15 cellular contexts compared by ENCODE assay signal in genomic region chr1:1876335-1876935, GRCh38. TPM values are rescaled to one million over a fixed set of nuclear protein-coding genes. Genes with fewer than 3 reads are reported as not detected.
A peak's percentile ranks its signal among the peaks of the same experiment; 100 is the strongest.
DNase-seq lines count a peak whose midpoint lies in the region; ATAC-seq, FAIRE-seq and TF ChIP-seq lines count a peak whose summit lies in the region.
"Had no signal": no experiment of that assay in that cellular context is flagged by ENCODE, and none has a peak within 500 bp of the region (broad histone marks: within the 10 kb centered on the region; RNA-seq: fewer than 3 reads in every experiment).

No MANE protein-coding gene starts in this region.

- POLR2A ChIA-PET in CD4-positive, alpha-beta T cell (lab: Charles Lee): no interaction called here
- POLR2A ChIA-PET in GM12878 (lab: Charles Lee): interaction anchor here (1.5 kb wide), 1 partner anchor 11 kb away, joined by 4 read pairs; no protein-coding TSS in a partner anchor

- no peak for TF ChIP-seq RAD21 in GM12878 (IDR thresholded peaks at IDR 0.05; ENCODE audit: insufficient read depth, low read depth, low read length)

- H4K20me1 ChIP-seq in GM12878 (ENCODE audit: control insufficient read depth, insufficient read depth): peaks cover 50% of the 10 kb centered on the region

- H3K4me3 ChIP-seq in GM12878: no peak overlapping the region
- H3K4me3 ChIP-seq in neutrophil (ENCODE audit: low read depth in 1 of 2, low read length in 1 of 2): no peak overlapping the region
- H3K4me3 ChIP-seq in suprapubic skin: no peak overlapping the region
- H3K4me3 ChIP-seq: K562 had no signal

- 42% methylated on average over 10 of the region's 11 CpGs for WGBS in GM12878 (ENCODE audit: insufficient coverage, insufficient replicate concordance, low lambda C conversion rate, missing lambda C conversion rate)
- WGBS in suprapubic skin: 75% methylated on average over 11 of the region's 11 CpGs

- peaks cover 86% of the 10 kb centered on the region for H3K4me1 Mint-ChIP-seq in CD4-positive, alpha-beta T cell (ENCODE audit: low read depth)

- H3K27me3 Mint-ChIP-seq in CD4-positive, alpha-beta T cell: no peaks in the 10 kb centered on the region

- no peaks in the 10 kb centered on the region for H3K9me3 ChIP-seq in CD4-positive, alpha-beta T cell (ENCODE audit: control insufficient read depth, low read length)
- H3K9me3 ChIP-seq in GM12878 (replicated peaks; ENCODE audit: control insufficient read depth, insufficient read depth, low read length): no peaks in the 10 kb centered on the region; the same call in 2 of the 3 replicates
- H3K9me3 ChIP-seq in neutrophil: no peaks in the 10 kb centered on the region
- no peaks in the 10 kb centered on the region for H3K9me3 ChIP-seq in suprapubic skin

- no peaks in the 10 kb centered on the region for H3K9me3 Mint-ChIP-seq in CD4-positive, alpha-beta T cell

- H3K36me3 ChIP-seq in GM12878 (ENCODE audit: control insufficient read depth in 2 of 2, insufficient read depth in 2 of 2, low read length in 1 of 2): peaks cover 38 to 44% of the 10 kb centered on the region in 2 experiments; a peak in 3 of 4 replicates
- peaks cover 24% of the 10 kb centered on the region for H3K36me3 ChIP-seq in neutrophil
- H3K36me3 ChIP-seq in suprapubic skin: peaks cover 7% of the 10 kb centered on the region

- H3K4me3 Mint-ChIP-seq in CD4-positive, alpha-beta T cell: peak overlapping the region; percentile 70

- FAIRE-seq in GM12878 (lab: Jason Lieb, UNC): no peak
- FAIRE-seq: K562 had no signal

- no peaks in the 10 kb centered on the region for H3K27me3 ChIP-seq in CD4-positive, alpha-beta T cell (ENCODE audit: control insufficient read depth, insufficient read depth, low read length)
- H3K27me3 ChIP-seq in GM12878 (replicated peaks in 1 of 2; ENCODE audit: control insufficient read depth in 2 of 2, insufficient read depth in 2 of 2, low read length in 1 of 2): no peaks in the 10 kb centered on the region
- no peaks in the 10 kb centered on the region for H3K27me3 ChIP-seq in neutrophil
- no peaks in the 10 kb centered on the region for H3K27me3 ChIP-seq in suprapubic skin

- H3K4me1 ChIP-seq in GM12878 (ENCODE audit: control insufficient read depth, insufficient read depth, low read length): no peaks in the 10 kb centered on the region
- H3K4me1 ChIP-seq in neutrophil (ENCODE audit: control insufficient read depth in 1 of 2, insufficient read depth in 1 of 2, low read depth in 1 of 2, low read length in 1 of 2): peaks cover 14 to 46% of the 10 kb centered on the region in 2 experiments
- peaks cover 66% of the 10 kb centered on the region for H3K4me1 ChIP-seq in suprapubic skin

- no peak for ATAC-seq in CD4-positive, alpha-beta T cell (ENCODE audit: poor library complexity)
- ATAC-seq in GM12878: no peak
- ATAC-seq: K562 had no signal

- peak overlapping the region; percentile 45 for H3K27ac Mint-ChIP-seq in CD4-positive, alpha-beta T cell

- no peak for DNase-seq in CD4-positive, alpha-beta T cell
- peak; percentile 38 for DNase-seq in M059J (ENCODE audit: low read depth)
- DNase-seq in GM12878 (ENCODE audit: low read depth, low spot score): no peak
- DNase-seq in NCI-H1417 treated with DMSO at 0.1 percent for 48 hours (lab: John Stamatoyannopoulos, UW): no peak
- no peak for DNase-seq in suprapubic skin (ENCODE audit: low spot score in 2 of 2)
- no peak for DNase-seq in DMS79 (lab: John Stamatoyannopoulos, UW)
- DNase-seq in stimulated activated CD4-positive, alpha-beta T cell treated with anti-CD3 and anti-CD28 coated beads, Interleukin-4, amount 100 ng/mL, for 4 hours: no peak
- DNase-seq: NCI-H1436, NCI-H524 treated with DMSO at 0.1 percent for 48 hours, T1000 had no signal

- H3K27ac ChIP-seq in CD4-positive, alpha-beta T cell (ENCODE audit: low read depth, low read length): no peak overlapping the region
- H3K27ac ChIP-seq in GM12878 (ENCODE audit: control insufficient read depth, insufficient read depth) (no peak overlapping the region), neutrophil (peak overlapping the region; percentile 26), suprapubic skin (no peak overlapping the region)

- RAD21 ChIA-PET in GM12878 (lab: Charles Lee; ENCODE audit: unreplicated experiment): no interaction called here

- no peak for TF ChIP-seq CTCF in CD4-positive, alpha-beta T cell (IDR thresholded peaks at IDR 0.05)
- TF ChIP-seq CTCF in GM12878 (IDR thresholded peaks at IDR 0.05 in 2 of 3, conservative IDR thresholded peaks at IDR 0.05 in 1 of 3; ENCODE audit: control insufficient read depth in 2 of 3, extremely low read depth in 1 of 3, insufficient read depth in 1 of 3, low read depth in 3 of 3, low read length in 3 of 3) (no peak), neutrophil (IDR thresholded peaks at IDR 0.05) (no peak), suprapubic skin (IDR thresholded peaks at IDR 0.05) (no peak)

- peaks cover 87% of the 10 kb centered on the region for H3K79me2 ChIP-seq in GM12878 (ENCODE audit: control insufficient read depth, insufficient read depth, low read length)

- no peak for TF ChIP-seq EP300 in GM12878 (IDR thresholded peaks at IDR 0.05; ENCODE audit: borderline replicate concordance in 1 of 2, control insufficient read depth in 1 of 2, low read depth in 2 of 2, low read length in 2 of 2)
- TF ChIP-seq EP300 in suprapubic skin (IDR thresholded peaks at IDR 0.05): no peak

- no peak overlapping the region for H3K4me2 ChIP-seq in GM12878 (ENCODE audit: control insufficient read depth, insufficient read depth)

- CTCF ChIA-PET in CD4-positive, alpha-beta T cell (lab: Charles Lee): interaction anchor here (1.7 kb wide), 1 partner anchor 29 kb away, joined by 8 read pairs; no protein-coding TSS in a partner anchor
- CTCF ChIA-PET in GM12878 (lab: Yijun Ruan, JAX): no interaction called here

- in situ Hi-C loops in GM12878 (cut with MboI): no loop called here

- no peak overlapping the region for H2AFZ ChIP-seq in GM12878 (ENCODE audit: control insufficient read depth, low read depth, low read length)

- SMC1A ChIA-PET in GM12878 (lab: Charles Lee; ENCODE audit: uncharacterized antibody, unreplicated experiment): interaction anchor here (1.3 kb wide), 1 partner anchor 13 kb away, joined by 3 read pairs; no protein-coding TSS in a partner anchor

- no peak overlapping the region for H3K9ac ChIP-seq in GM12878 (ENCODE audit: control insufficient read depth, insufficient read depth, low read length)

- TF ChIP-seq POLR2A in GM12878 (IDR thresholded peaks at IDR 0.05; ENCODE audit: low read depth, low read length) (no peak), suprapubic skin (IDR thresholded peaks at IDR 0.05) (no peak)

- peaks cover 66% of the 10 kb centered on the region for H3K36me3 Mint-ChIP-seq in CD4-positive, alpha-beta T cell (ENCODE audit: low read depth)

- BruUV-seq in GM12878 (replicated peaks; lab: Mats Ljungman, UMichigan): no TSS peak

- intact Hi-C loops in CD4-positive, alpha-beta T cell (cut with DNase I, micrococcal nuclease): no loop called here
- intact Hi-C loops in GM12878 (cut with micrococcal nuclease; ENCODE audit: unreplicated experiment): no loop called here

RNA-seq across cellular contexts. Expression of gene GNB1, which starts 14.5 kb away (rescaled TPM):
- total RNA-seq in CD4-positive, alpha-beta T cell: 100 to 1,000 TPM; 138 to 149 TPM
- 80.3 and 137 TPM in 2 replicates for total RNA-seq in M059J (2014; rRNA removed; shearing (Covaris generic))
- 193 and 204 TPM in 2 replicates for total RNA-seq in GM12878 (2013; cell fraction: nucleolus; rRNA removed)
- total RNA-seq in GM12878 (2014; rRNA removed): 64.8 and 68.2 TPM in 2 replicates
- total RNA-seq in GM12878 (2014; rRNA removed; fragmentation: Illumina TruSeq; extraction: Trizol): 120 and 126 TPM in 2 replicates
- 324 and 335 TPM in 2 replicates for total RNA-seq in GM12878 (2021)
- polyA plus RNA-seq in GM12878 (2011; ENCODE audit: low read depth): 145 TPM
- 223 and 374 TPM in 2 replicates for polyA plus RNA-seq in GM12878 (2011; rRNA removed)
- polyA plus RNA-seq in GM12878 (2011; cell fraction: cytosol; rRNA removed): 336 and 348 TPM in 2 replicates
- polyA plus RNA-seq in GM12878 (2011; cell fraction: nucleus; rRNA removed): 165 and 201 TPM in 2 replicates
- 179 and 196 TPM in 2 replicates for polyA plus RNA-seq in GM12878 (2012)
- 203 and 392 TPM in 2 replicates for polyA plus RNA-seq in GM12878 (2014; fragmentation: Illumina TruSeq; extraction: Trizol)
- polyA plus RNA-seq in GM12878 (2014; fragmentation: Nextera tagmentation; extraction: Ambion mirVana): 10 to 100 TPM; 41.0 to 53.7 TPM
- polyA plus RNA-seq in GM12878 (2014; rRNA removed): 199 and 201 TPM in 2 replicates
- 10 to 100 TPM; 23.0 to 49.1 TPM for polyA plus RNA-seq in GM12878 (2016; fragmentation: Nextera tagmentation; extraction: Ambion mirVana)
- 448 and 491 TPM in 2 replicates for polyA minus RNA-seq in GM12878 (2011; rRNA and poly(A)+ RNA removed)
- 134 and 143 TPM in 2 replicates for polyA minus RNA-seq in GM12878 (2011; cell fraction: cytosol; rRNA and poly(A)+ RNA removed)
- 45.1 and 81.2 TPM in 2 replicates for polyA minus RNA-seq in GM12878 (2011; cell fraction: nucleus; rRNA and poly(A)+ RNA removed)
- total RNA-seq in suprapubic skin: 100 to 1,000 TPM; 121 to 159 (median 153) TPM

RNA-seq across cellular contexts. Expression of gene CALML6, which starts 38.6 kb away (rescaled TPM):
- total RNA-seq in CD4-positive, alpha-beta T cell: under 1 TPM; 0.47 to 0.69 TPM
- total RNA-seq in M059J (2014; rRNA removed; shearing (Covaris generic)): not detected in 2 replicates
- total RNA-seq in GM12878 (2013; cell fraction: nucleolus; rRNA removed): 0.40 TPM in 1 of 2 replicates, not detected in the other
- total RNA-seq in GM12878 (2014; rRNA removed) (0.11 and 1.3 TPM in 2 replicates), GM12878 (2014; rRNA removed; fragmentation: Illumina TruSeq; extraction: Trizol) (0.31 TPM in 1 of 2 replicates, not detected in the other), GM12878 (2021) (0.21 TPM in 1 of 2 replicates, not detected in the other), suprapubic skin (1 to 10 TPM in 1 of 4 donors, under 1 TPM in 2, not detected in 1; 0.30 to 3.3 (median 0.81) TPM)
- not detected for polyA plus RNA-seq in GM12878 (2011; ENCODE audit: low read depth)
- polyA plus RNA-seq in GM12878 (2011; rRNA removed) (0.07 and 0.29 TPM in 2 replicates), GM12878 (2014; fragmentation: Illumina TruSeq; extraction: Trizol) (0.09 TPM in 1 of 2 replicates, not detected in the other), GM12878 (2014; fragmentation: Nextera tagmentation; extraction: Ambion mirVana) (not detected), GM12878 (2014; rRNA removed) (0.42 TPM in 1 of 2 replicates, not detected in the other), GM12878 (2016; fragmentation: Nextera tagmentation; extraction: Ambion mirVana) (not detected)
- polyA plus RNA-seq in GM12878 (2011; cell fraction: cytosol; rRNA removed): 0.22 TPM in 1 of 2 replicates, not detected in the other
- polyA plus RNA-seq in GM12878 (2011; cell fraction: nucleus; rRNA removed): 0.78 and 1.7 TPM in 2 replicates
- polyA plus RNA-seq in GM12878 (2012): 0.11 and 0.42 TPM in 2 replicates
- not detected in 2 replicates for polyA minus RNA-seq in GM12878 (2011; rRNA and poly(A)+ RNA removed)
- polyA minus RNA-seq in GM12878 (2011; cell fraction: cytosol; rRNA and poly(A)+ RNA removed): not detected in 2 replicates
- not detected in 2 replicates for polyA minus RNA-seq in GM12878 (2011; cell fraction: nucleus; rRNA and poly(A)+ RNA removed)
- total RNA-seq: K562, pulmonary artery endothelial cell, RPMI7951 had no signal

RNA-seq across cellular contexts. Expression of gene TMEM52, which starts 42.6 kb away (rescaled TPM):
- total RNA-seq in CD4-positive, alpha-beta T cell: 1 to 10 TPM in 1 of 2 experiments, under 1 TPM in 1; 0.49 to 1.9 TPM
- not detected in 2 replicates for total RNA-seq in M059J (2014; rRNA removed; shearing (Covaris generic))
- not detected in 2 replicates for total RNA-seq in GM12878 (2013; cell fraction: nucleolus; rRNA removed)
- total RNA-seq in GM12878 (2014; rRNA removed) (0.17 TPM in 1 of 2 replicates, not detected in the other), GM12878 (2014; rRNA removed; fragmentation: Illumina TruSeq; extraction: Trizol) (not detected in 2 replicates), GM12878 (2021) (not detected in 2 replicates), suprapubic skin (1 to 10 TPM; 2.2 to 6.0 (median 4.5) TPM)
- polyA plus RNA-seq in GM12878 (2011; ENCODE audit: low read depth): not detected
- polyA plus RNA-seq in GM12878 (2011; rRNA removed) (not detected in 2 replicates), GM12878 (2014; fragmentation: Illumina TruSeq; extraction: Trizol) (not detected in 2 replicates), GM12878 (2014; fragmentation: Nextera tagmentation; extraction: Ambion mirVana) (not detected), GM12878 (2014; rRNA removed) (0.18 TPM in 1 of 2 replicates, not detected in the other), GM12878 (2016; fragmentation: Nextera tagmentation; extraction: Ambion mirVana) (under 1 TPM; 0.24 to 0.33 TPM)
- 0.12 and 0.15 TPM in 2 replicates for polyA plus RNA-seq in GM12878 (2011; cell fraction: cytosol; rRNA removed)
- 0.16 TPM in 1 of 2 replicates, not detected in the other for polyA plus RNA-seq in GM12878 (2011; cell fraction: nucleus; rRNA removed)
- polyA plus RNA-seq in GM12878 (2012): 0.18 and 0.24 TPM in 2 replicates
- 0.44 TPM in 1 of 2 replicates, not detected in the other for polyA minus RNA-seq in GM12878 (2011; rRNA and poly(A)+ RNA removed)
- not detected in 2 replicates for polyA minus RNA-seq in GM12878 (2011; cell fraction: cytosol; rRNA and poly(A)+ RNA removed)
- 0.24 TPM in 1 of 2 replicates, not detected in the other for polyA minus RNA-seq in GM12878 (2011; cell fraction: nucleus; rRNA and poly(A)+ RNA removed)
- total RNA-seq: aorta had no signal
